12 cellular contexts compared by ENCODE assay signal in genomic region chr17:4110152-4110551, GRCh38. TPM values are rescaled to one million over a fixed set of nuclear protein-coding genes. Genes with fewer than 3 reads are reported as not detected.
DNase-seq lines count a peak whose midpoint lies in the region; ATAC-seq and TF ChIP-seq lines count a peak whose summit lies in the region.
"Had no signal": no experiment of that assay in that cellular context is flagged by ENCODE, and none has a peak within 500 bp of the region (broad histone marks: within the 10 kb centered on the region; RNA-seq: fewer than 3 reads in every experiment).

No MANE protein-coding gene starts in this region.

- no peaks in the 10 kb centered on the region for H3K9me3 ChIP-seq in CD8-positive, alpha-beta T cell (ENCODE audit: low read length)
- no peaks in the 10 kb centered on the region for H3K9me3 ChIP-seq in mesenchymal stem cell (ENCODE audit: control insufficient read depth, low read length)
- H3K9me3 ChIP-seq in ovary = no peaks in the 10 kb centered on the region
- H3K9me3 ChIP-seq: vagina had no signal

- peak overlapping the region; percentile 78 for H3K27ac Mint-ChIP-seq in CD8-positive, alpha-beta T cell
- H3K27ac Mint-ChIP-seq: IgD-negative memory B cell had no signal

- H2BK5ac ChIP-seq in mesenchymal stem cell (ENCODE audit: low read depth, low read length, poor library complexity, severe bottlenecking) = no peak overlapping the region

- H2AK5ac ChIP-seq in mesenchymal stem cell (ENCODE audit: low read length, severe bottlenecking) = no peak overlapping the region

- H3K79me1 ChIP-seq in mesenchymal stem cell (replicated peaks; ENCODE audit: low read length, poor library complexity, severe bottlenecking) = peaks cover 24% of the 10 kb centered on the region

- H3K18ac ChIP-seq in mesenchymal stem cell (ENCODE audit: low read depth in 1 of 2, low read length in 2 of 2) = no peak overlapping the region

- in situ Hi-C loops in brain microvascular endothelial cell (cut with HindIII; ENCODE audit: low pct_ligation_motif_present, low sequenced_read_pairs) = no loop called here

- TF ChIP-seq CTCF in CD8-positive, alpha-beta T cell (IDR thresholded peaks at IDR 0.05) = no peak
- TF ChIP-seq CTCF in brain microvascular endothelial cell (IDR thresholded peaks at IDR 0.05; ENCODE audit: low read depth, low read length, missing control alignments) (no peak), ovary (IDR thresholded peaks at IDR 0.05) (no peak)

- no peak overlapping the region for H3K14ac ChIP-seq in mesenchymal stem cell (ENCODE audit: low read length in 2 of 2)

- no peak for ATAC-seq in CD8-positive, alpha-beta T cell
- no peak for ATAC-seq in Right ventricle myocardium inferior

- H2AFZ ChIP-seq in mesenchymal stem cell (ENCODE audit: low read depth, low read length) = no peak overlapping the region

- no peak overlapping the region for H2BK15ac ChIP-seq in mesenchymal stem cell (ENCODE audit: low read depth, poor library complexity, severe bottlenecking)

- no peak overlapping the region for H4K91ac ChIP-seq in mesenchymal stem cell (ENCODE audit: low read length)

- TF ChIP-seq POLR2A in ovary (IDR thresholded peaks at IDR 0.05) = no peak

- H3K4me2 ChIP-seq in mesenchymal stem cell (ENCODE audit: low read length, poor library complexity, severe bottlenecking) = no peak overlapping the region

- no peaks in the 10 kb centered on the region for H3K4me1 ChIP-seq in CD8-positive, alpha-beta T cell (ENCODE audit: insufficient read depth, low read length)
- no peaks in the 10 kb centered on the region for H3K4me1 ChIP-seq in mesenchymal stem cell (ENCODE audit: control insufficient read depth, insufficient read depth, low read depth, low read length)
- no peaks in the 10 kb centered on the region for H3K4me1 ChIP-seq in ovary (ENCODE audit: insufficient read depth)
- H3K4me1 ChIP-seq: vagina had no signal

- H3K36me3 ChIP-seq in CD8-positive, alpha-beta T cell (ENCODE audit: insufficient read depth, low read length) = peaks cover 60% of the 10 kb centered on the region
- H3K36me3 ChIP-seq in brain microvascular endothelial cell (replicated peaks) (peaks cover 37% of the 10 kb centered on the region), mesenchymal stem cell (ENCODE audit: control insufficient read depth in 1 of 2, insufficient read depth in 2 of 2, low read depth in 1 of 2, low read length in 2 of 2) (peaks cover 40 to 85% of the 10 kb centered on the region in 2 experiments), ovary (no peaks in the 10 kb centered on the region)

- intact Hi-C loops in CD8-positive, alpha-beta T cell (cut with DNase I, micrococcal nuclease) = no loop called here
- intact Hi-C loops in ovary (cut with DNase I) (no loop called here), Right ventricle myocardium inferior (cut with DNase I) (no loop called here)

- H3K9me3 Mint-ChIP-seq in CD8-positive, alpha-beta T cell = no peaks in the 10 kb centered on the region
- H3K9me3 Mint-ChIP-seq: IgD-negative memory B cell had no signal

- H3K4ac ChIP-seq in mesenchymal stem cell (ENCODE audit: low read depth in 1 of 2, low read length in 2 of 2) = no peak overlapping the region

- POLR2A ChIA-PET in CD8-positive, alpha-beta T cell (lab: Charles Lee) = no interaction called here

- TF ChIP-seq EP300 in ovary (IDR thresholded peaks at IDR 0.05) = no peak

- peaks cover 86% of the 10 kb centered on the region for H3K36me3 Mint-ChIP-seq in CD8-positive, alpha-beta T cell

- H3K27ac ChIP-seq in CD8-positive, alpha-beta T cell (ENCODE audit: low read depth, low read length) = no peak overlapping the region
- H3K27ac ChIP-seq in brain microvascular endothelial cell (peak overlapping the region; percentile 72), mesenchymal stem cell (ENCODE audit: low read length, poor library complexity, severe bottlenecking) (peak overlapping the region; percentile 30), ovary (no peak overlapping the region)
- H3K27ac ChIP-seq: vagina had no signal

- no peak overlapping the region for H3K4me3 ChIP-seq in CD8-positive, alpha-beta T cell (ENCODE audit: low read depth, low read length)
- H3K4me3 ChIP-seq in brain microvascular endothelial cell (ENCODE audit: low read depth, low read length) (no peak overlapping the region), mesenchymal stem cell (ENCODE audit: insufficient read depth in 1 of 2, low read depth in 1 of 2, low read length in 2 of 2) (no peak overlapping the region), ovary (no peak overlapping the region)
- H3K4me3 ChIP-seq: vagina had no signal

- DNase-seq in CD8-positive, alpha-beta T cell = no peak
- DNase-seq in LHCN-M2 (ENCODE audit: low read depth) = peak; percentile 52
- DNase-seq in brain microvascular endothelial cell = no peak
- peak; percentile 46 for DNase-seq in mesenchymal stem cell
- no peak for DNase-seq in ovary
- no peak for DNase-seq in effector CD8-positive, alpha-beta T cell (lab: John Stamatoyannopoulos, UW)
- no peak for DNase-seq in activated CD4-positive, CD25-positive, alpha-beta regulatory T cell (lab: John Stamatoyannopoulos, UW)
- no peak for DNase-seq in Right ventricle myocardium inferior (ENCODE audit: missing footprints)
- DNase-seq: NCI-H2081, small intestine had no signal

- H2BK12ac ChIP-seq in mesenchymal stem cell (ENCODE audit: low read length in 2 of 2) = no peak overlapping the region

- CTCF ChIA-PET in CD8-positive, alpha-beta T cell (lab: Charles Lee) = interaction anchor here (1.2 kb wide), 1 partner anchor 10 kb away, joined by 3 read pairs; no protein-coding TSS in a partner anchor

- no peaks in the 10 kb centered on the region for H3K27me3 Mint-ChIP-seq in CD8-positive, alpha-beta T cell (ENCODE audit: low read depth)
- H3K27me3 Mint-ChIP-seq: IgD-negative memory B cell had no signal

- H3K4me3 Mint-ChIP-seq in CD8-positive, alpha-beta T cell = no peak overlapping the region
- H3K4me3 Mint-ChIP-seq: IgD-negative memory B cell had no signal

- H2BK120ac ChIP-seq in mesenchymal stem cell (ENCODE audit: low read depth, low read length) = no peak overlapping the region

- no peak overlapping the region for H3K23ac ChIP-seq in mesenchymal stem cell (ENCODE audit: low read length in 2 of 2)

- no peak overlapping the region for H4K8ac ChIP-seq in mesenchymal stem cell (ENCODE audit: low read length)

- no peaks in the 10 kb centered on the region for H3K27me3 ChIP-seq in CD8-positive, alpha-beta T cell (ENCODE audit: insufficient read depth, low read length)
- H3K27me3 ChIP-seq in brain microvascular endothelial cell (replicated peaks) (no peaks in the 10 kb centered on the region), mesenchymal stem cell (ENCODE audit: control insufficient read depth in 1 of 2, insufficient read depth in 1 of 2, low read length in 2 of 2) (no peaks in the 10 kb centered on the region), ovary (no peaks in the 10 kb centered on the region)
- H3K27me3 ChIP-seq: vagina had no signal

- H3K9ac ChIP-seq in mesenchymal stem cell (ENCODE audit: low read length) = peak overlapping the region; percentile 52

- H3K4me1 Mint-ChIP-seq in CD8-positive, alpha-beta T cell (ENCODE audit: low read depth) = peaks cover 30% of the 10 kb centered on the region

RNA-seq across cellular contexts. Expression of gene ZZEF1, which starts 32.7 kb away (rescaled TPM):
- 10 to 100 TPM; 74.9 to 81.1 TPM for total RNA-seq in CD8-positive, alpha-beta T cell
- 19.0 and 19.2 TPM in 2 replicates for total RNA-seq in LHCN-M2 (2014; rRNA removed)
- polyA plus RNA-seq in LHCN-M2 (2012) = 8.3 TPM
- 10.0 TPM for polyA plus RNA-seq in mesenchymal stem cell (2013, experiment 1 of 2)
- 9.8 TPM for polyA plus RNA-seq in mesenchymal stem cell (2013, experiment 2 of 2)
- total RNA-seq in ovary = 10 to 100 TPM; 36.4 to 60.8 (median 46.7) TPM
- polyA plus RNA-seq in ovary = 10 to 100 TPM; 16.6 to 30.0 TPM
- 30.4 TPM for total RNA-seq in Right ventricle myocardium inferior

RNA-seq across cellular contexts. Expression of gene CYB5D2, which starts 32.8 kb away (rescaled TPM):
- total RNA-seq in CD8-positive, alpha-beta T cell = 1 to 10 TPM; 2.4 to 4.7 TPM
- total RNA-seq in LHCN-M2 (2014; rRNA removed) = 15.3 and 16.2 TPM in 2 replicates
- polyA plus RNA-seq in LHCN-M2 (2012) = 14.8 TPM
- 12.4 TPM for polyA plus RNA-seq in mesenchymal stem cell (2013, experiment 1 of 2)
- 12.4 TPM for polyA plus RNA-seq in mesenchymal stem cell (2013, experiment 2 of 2)
- 10 to 100 TPM; 12.2 to 38.9 (median 18.5) TPM for total RNA-seq in ovary
- polyA plus RNA-seq in ovary = 10 to 100 TPM; 16.9 to 28.9 TPM
- total RNA-seq in Right ventricle myocardium inferior = 7.5 TPM

Comparison
In these comparisons a context has a peak if more than half of its experiments do, and no peak if none do; other contexts are left out.
1. DNase-seq: peak in LHCN-M2 (single experiment) and mesenchymal stem cell (single experiment); none in CD8-positive, alpha-beta T cell (0 of 7), brain microvascular endothelial cell (single experiment), ovary (0 of 5), effector CD8-positive, alpha-beta T cell (single experiment), activated CD4-positive, CD25-positive, alpha-beta regulatory T cell (0 of 4) and Right ventricle myocardium inferior (single experiment).
2. H3K27ac ChIP-seq: peak in brain microvascular endothelial cell (single experiment) and mesenchymal stem cell (single experiment); none in CD8-positive, alpha-beta T cell (single experiment) and ovary (0 of 2).